Comparison of ENCODE assay signal across 41 cellular contexts in the genomic region with DNA sequence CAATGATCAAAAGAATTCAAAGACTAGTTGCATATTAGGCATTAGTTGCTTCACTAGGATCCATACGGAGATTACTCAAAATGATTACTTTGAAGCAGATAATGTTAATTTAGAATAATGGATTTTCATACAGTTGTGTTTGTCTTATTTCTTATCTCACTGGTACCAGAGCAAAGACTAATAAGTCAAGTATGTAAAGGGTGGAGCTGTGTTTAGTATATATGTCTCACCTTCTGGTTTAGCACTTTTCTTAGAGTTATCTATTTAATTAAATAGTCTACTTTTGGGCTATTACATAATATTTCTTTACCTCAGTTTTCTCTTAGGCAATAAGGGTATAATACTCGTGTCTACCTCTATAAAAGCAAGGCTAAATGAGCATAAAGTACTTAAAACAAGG. TPM values are rescaled to one million over a fixed set of nuclear protein-coding genes. Genes with fewer than 3 reads are reported as not detected.
"Had no signal": no experiment of that assay in that cellular context is flagged by ENCODE, and none has a peak within 500 bp of the region (broad histone marks: within the 10 kb centered on the region; RNA-seq: fewer than 3 reads in every experiment).

No MANE protein-coding gene starts in this region.

- H3K4me3 ChIP-seq: adrenal gland, body of pancreas, breast epithelium, cardiac muscle cell had no signal

- H3K27me3 ChIP-seq: adrenal gland, body of pancreas, brain microvascular endothelial cell, breast epithelium, cardiac muscle cell had no signal

- H3K9me3 ChIP-seq: adrenal gland, body of pancreas, breast epithelium had no signal

- H3K4me1 Mint-ChIP-seq: activated B cell treated with CpG ODN at 0.5 μM for 24 hours; activated CD4-positive, alpha-beta T cell treated with anti-CD3 and anti-CD28 coated beads, Interleukin-2, amount 10 ng/mL, durations not matched to agents 24 days and 14 days; activated naive CD8-positive, alpha-beta T cell treated with anti-CD3 and anti-CD28 coated beads for 36 hours; activated T-helper 17 cell treated with anti-CD3 and anti-CD28 coated beads, Interleukin-2, amount 50 U/mL, for 72 hours; central memory CD8-positive, alpha-beta T cell had no signal

- ATAC-seq: activated CD8-positive, alpha-beta T cell treated with anti-CD3 and anti-CD28 coated beads for 36 hours; activated naive CD4-positive, alpha-beta T cell treated with anti-CD3 and anti-CD28 coated beads, Interleukin-2, amount 50 U/mL, for 72 hours; activated T-cell treated with anti-CD3 and anti-CD28 coated beads, Interleukin-2, amount 50 U/mL, for 4 hours; activated T-cell treated with anti-CD3 and anti-CD28 coated beads, Interleukin-2, amount 50 U/mL, for 72 hours; activated T-helper 17 cell treated with anti-CD3 and anti-CD28 coated beads, Interleukin-2, amount 50 U/mL, for 72 hours; body of pancreas had no signal

- H3K4me3 Mint-ChIP-seq: activated B cell treated with CpG ODN at 0.5 μM for 24 hours; activated CD4-positive, alpha-beta memory T cell treated with anti-CD3 and anti-CD28 coated beads for 36 hours; activated CD4-positive, alpha-beta T cell treated with anti-CD3 and anti-CD28 coated beads, Interleukin-2, amount 10 ng/mL, durations not matched to agents 24 days and 14 days; activated CD8-positive, alpha-beta T cell treated with anti-CD3 and anti-CD28 coated beads for 36 hours; activated naive CD4-positive, alpha-beta T cell treated with anti-CD3 and anti-CD28 coated beads for 36 hours; activated naive CD8-positive, alpha-beta T cell treated with anti-CD3 and anti-CD28 coated beads for 36 hours; activated T-cell treated with anti-CD3 and anti-CD28 coated beads, Interleukin-2, amount 50 U/mL, for 4 hours; activated T-cell treated with anti-CD3 and anti-CD28 coated beads, Interleukin-2, amount 50 U/mL, for 72 hours; activated T-helper 1 cell treated with anti-CD3 and anti-CD28 coated beads, Interleukin-12 subunit alpha, Interleukin-12 subunit beta, Interleukin-2, Interleukin-4 antibody, amounts not matched to agents 30 ng/mL and 10 ng/mL and 1 ng/mL, durations not matched to agents 14 hours and 24 hours and 36 hours; activated T-helper 17 cell treated with anti-CD3 and anti-CD28 coated beads, Interleukin-2, amount 50 U/mL, for 72 hours; central memory CD8-positive, alpha-beta T cell; T-helper 1 cell treated with Interleukin-12 subunit alpha and Interleukin-12 subunit beta and Interleukin-4 antibody, amounts not matched to agents 30 μg/mL and 1 μg/mL, for 36 hours; T-helper 2 cell treated with Interferon-gamma antibody and Interleukin-4, amounts not matched to agents 5 μg/mL and 100 μg/mL, for 36 hours had no signal

- FAIRE-seq: astrocyte, TTC549 had no signal

- DNase-seq: activated B cell treated with CpG ODN at 0.5 μM for 24 hours; activated CD4-positive, alpha-beta memory T cell treated with anti-CD3 and anti-CD28 coated beads for 36 hours; activated CD4-positive, alpha-beta T cell treated with anti-CD3 and anti-CD28 coated beads for 4 hours; activated CD4-positive, alpha-beta T cell treated with anti-CD3 and anti-CD28 coated beads, Interleukin-2, amount 10 ng/mL, durations not matched to agents 24 days and 14 days; activated CD4-positive, alpha-beta T cell treated with anti-CD3 and anti-CD28 coated beads, Interleukin-2, amount 50 U/mL, for 1 hour; activated CD4-positive, alpha-beta T cell treated with anti-CD3 and anti-CD28 coated beads, Interleukin-2, amount 50 U/mL, for 4 hours; activated CD4-positive, CD25-positive, alpha-beta regulatory T cell treated with anti-CD3 and anti-CD28 coated beads, Interleukin-2, amount 50 U/mL, for 72 hours; activated CD8-positive, alpha-beta memory T cell treated with anti-CD3 and anti-CD28 coated beads, Interleukin-2, amount 50 U/mL, for 4 hours; activated CD8-positive, alpha-beta T cell treated with anti-CD3 and anti-CD28 coated beads for 36 hours; activated effector memory CD4-positive, alpha-beta T cell treated with anti-CD3 and anti-CD28 coated beads, Interleukin-2, amount 50 U/mL, for 16 hours; activated gamma-delta T cell treated with Interleukin-2 at 50 U/mL for 16 hours; activated naive CD4-positive, alpha-beta T cell; activated naive CD4-positive, alpha-beta T cell treated with anti-CD3 and anti-CD28 coated beads for 36 hours; activated naive CD4-positive, alpha-beta T cell treated with anti-CD3 and anti-CD28 coated beads, Interleukin-2, amount 50 U/mL, for 16 hours; activated naive CD8-positive, alpha-beta T cell treated with anti-CD3 and anti-CD28 coated beads for 36 hours; activated T-cell treated with anti-CD3 and anti-CD28 coated beads for 4 hours; activated T-cell treated with anti-CD3 and anti-CD28 coated beads, Interleukin-2, amount 50 U/mL, for 1 hour; activated T-cell treated with anti-CD3 and anti-CD28 coated beads, Interleukin-2, amount 50 U/mL, for 4 hours; activated T-cell treated with anti-CD3 and anti-CD28 coated beads, Interleukin-2, amount 50 U/mL, for 72 hours; adrenal gland; amniotic stem cell; aorta; body of pancreas; brain microvascular endothelial cell; caudate nucleus; cerebellar nuclear complex; T-helper 1 cell; T-helper 2 cell; T-helper 9 cell had no signal

- H3K36me3 Mint-ChIP-seq: activated CD4-positive, alpha-beta memory T cell treated with anti-CD3 and anti-CD28 coated beads for 36 hours; activated naive CD4-positive, alpha-beta T cell treated with anti-CD3 and anti-CD28 coated beads, Interleukin-2, amount 50 U/mL, for 72 hours; activated naive CD8-positive, alpha-beta T cell treated with anti-CD3 and anti-CD28 coated beads for 36 hours had no signal

- H3K9me3 Mint-ChIP-seq: activated B cell treated with CpG ODN at 0.5 μM for 24 hours; activated CD4-positive, alpha-beta memory T cell treated with anti-CD3 and anti-CD28 coated beads for 36 hours; activated CD8-positive, alpha-beta T cell treated with anti-CD3 and anti-CD28 coated beads for 36 hours; activated naive CD4-positive, alpha-beta T cell treated with anti-CD3 and anti-CD28 coated beads for 36 hours; activated naive CD8-positive, alpha-beta T cell treated with anti-CD3 and anti-CD28 coated beads for 36 hours; activated T-cell treated with anti-CD3 and anti-CD28 coated beads, Interleukin-2, amount 50 U/mL, for 4 hours; activated T-cell treated with anti-CD3 and anti-CD28 coated beads, Interleukin-2, amount 50 U/mL, for 72 hours; activated T-helper 17 cell treated with anti-CD3 and anti-CD28 coated beads, Interleukin-2, amount 50 U/mL, for 72 hours; central memory CD8-positive, alpha-beta T cell; T-helper 1 cell treated with Interleukin-12 subunit alpha and Interleukin-12 subunit beta and Interleukin-4 antibody, amounts not matched to agents 30 μg/mL and 1 μg/mL, for 36 hours; T-helper 2 cell treated with Interferon-gamma antibody and Interleukin-4, amounts not matched to agents 5 μg/mL and 100 μg/mL, for 36 hours had no signal

- H3K36me3 ChIP-seq: adrenal gland, brain microvascular endothelial cell, breast epithelium, cardiac muscle cell had no signal

- H3K27ac ChIP-seq: adrenal gland, body of pancreas, brain microvascular endothelial cell, breast epithelium, cardiac muscle cell, VCaP had no signal

- H3K4me1 ChIP-seq: adrenal gland, body of pancreas, breast epithelium had no signal

- H3K27ac Mint-ChIP-seq: activated B cell treated with CpG ODN at 0.5 μM for 24 hours; activated CD4-positive, alpha-beta memory T cell treated with anti-CD3 and anti-CD28 coated beads for 36 hours; activated CD4-positive, alpha-beta T cell treated with anti-CD3 and anti-CD28 coated beads, Interleukin-2, amount 10 ng/mL, durations not matched to agents 24 days and 14 days; activated CD8-positive, alpha-beta T cell treated with anti-CD3 and anti-CD28 coated beads for 36 hours; activated naive CD4-positive, alpha-beta T cell treated with anti-CD3 and anti-CD28 coated beads for 36 hours; activated naive CD4-positive, alpha-beta T cell treated with anti-CD3 and anti-CD28 coated beads, Interleukin-2, amount 50 U/mL, for 72 hours; activated naive CD8-positive, alpha-beta T cell treated with anti-CD3 and anti-CD28 coated beads for 36 hours; activated T-cell treated with anti-CD3 and anti-CD28 coated beads, Interleukin-2, amount 50 U/mL, for 72 hours; activated T-helper 1 cell treated with anti-CD3 and anti-CD28 coated beads, Interleukin-12 subunit alpha, Interleukin-12 subunit beta, Interleukin-2, Interleukin-4 antibody, amounts not matched to agents 30 ng/mL and 10 ng/mL and 1 ng/mL, durations not matched to agents 14 hours and 24 hours and 36 hours; activated T-helper 17 cell treated with anti-CD3 and anti-CD28 coated beads, Interleukin-2, amount 50 U/mL, for 72 hours; T-helper 1 cell treated with Interleukin-12 subunit alpha and Interleukin-12 subunit beta and Interleukin-4 antibody, amounts not matched to agents 30 μg/mL and 1 μg/mL, for 36 hours; T-helper 2 cell treated with Interferon-gamma antibody and Interleukin-4, amounts not matched to agents 5 μg/mL and 100 μg/mL, for 36 hours had no signal

RNA-seq across cellular contexts. Expression of gene TMEM207, which starts 18.8 kb away (rescaled TPM):
- total RNA-seq: activated B cell treated with CpG ODN at 0.5 μM for 24 hours; activated CD4-positive, alpha-beta memory T cell treated with anti-CD3 and anti-CD28 coated beads for 36 hours; activated CD4-positive, alpha-beta T cell treated with anti-CD3 and anti-CD28 coated beads, Interleukin-2, amount 10 ng/mL, durations not matched to agents 24 days and 14 days; activated CD8-positive, alpha-beta memory T cell treated with anti-CD3 and anti-CD28 coated beads for 36 hours; activated CD8-positive, alpha-beta T cell treated with anti-CD3 and anti-CD28 coated beads for 36 hours; activated naive CD4-positive, alpha-beta T cell treated with anti-CD3 and anti-CD28 coated beads for 36 hours; activated naive CD4-positive, alpha-beta T cell treated with anti-CD3 and anti-CD28 coated beads, Interleukin-2, amount 50 U/mL, for 72 hours; activated naive CD8-positive, alpha-beta T cell treated with anti-CD3 and anti-CD28 coated beads for 36 hours; activated T-cell treated with anti-CD3 and anti-CD28 coated beads, Interleukin-2, amount 50 U/mL, for 4 hours; activated T-cell treated with anti-CD3 and anti-CD28 coated beads, Interleukin-2, amount 50 U/mL, for 72 hours; activated T-helper 1 cell treated with anti-CD3 and anti-CD28 coated beads, Interleukin-12 subunit alpha, Interleukin-12 subunit beta, Interleukin-2, Interleukin-4 antibody, amounts not matched to agents 30 ng/mL and 10 ng/mL and 1 ng/mL, durations not matched to agents 14 hours and 24 hours and 36 hours; activated T-helper 17 cell treated with anti-CD3 and anti-CD28 coated beads, Interleukin-2, amount 50 U/mL, for 72 hours; adrenal gland; aorta; astrocyte; body of pancreas; breast epithelium; cardiac muscle cell had no signal
- polyA plus RNA-seq: adrenal gland, aorta, cardiac muscle cell had no signal

RNA-seq across cellular contexts. Expression of gene CLDN16, which starts 42.9 kb away (rescaled TPM):
- total RNA-seq: activated B cell treated with CpG ODN at 0.5 μM for 24 hours; activated CD4-positive, alpha-beta memory T cell treated with anti-CD3 and anti-CD28 coated beads for 36 hours; activated CD4-positive, alpha-beta T cell treated with anti-CD3 and anti-CD28 coated beads, Interleukin-2, amount 10 ng/mL, durations not matched to agents 24 days and 14 days; activated CD8-positive, alpha-beta memory T cell treated with anti-CD3 and anti-CD28 coated beads for 36 hours; activated CD8-positive, alpha-beta T cell treated with anti-CD3 and anti-CD28 coated beads for 36 hours; activated naive CD4-positive, alpha-beta T cell treated with anti-CD3 and anti-CD28 coated beads for 36 hours; activated naive CD4-positive, alpha-beta T cell treated with anti-CD3 and anti-CD28 coated beads, Interleukin-2, amount 50 U/mL, for 72 hours; activated naive CD8-positive, alpha-beta T cell treated with anti-CD3 and anti-CD28 coated beads for 36 hours; activated T-cell treated with anti-CD3 and anti-CD28 coated beads, Interleukin-2, amount 50 U/mL, for 4 hours; activated T-helper 1 cell treated with anti-CD3 and anti-CD28 coated beads, Interleukin-12 subunit alpha, Interleukin-12 subunit beta, Interleukin-2, Interleukin-4 antibody, amounts not matched to agents 30 ng/mL and 10 ng/mL and 1 ng/mL, durations not matched to agents 14 hours and 24 hours and 36 hours; activated T-helper 17 cell treated with anti-CD3 and anti-CD28 coated beads, Interleukin-2, amount 50 U/mL, for 72 hours; aorta had no signal
- polyA plus RNA-seq: aorta, cardiac muscle cell had no signal
